Comparison of ENCODE assay signal across 8 cellular contexts in the genomic region with DNA sequence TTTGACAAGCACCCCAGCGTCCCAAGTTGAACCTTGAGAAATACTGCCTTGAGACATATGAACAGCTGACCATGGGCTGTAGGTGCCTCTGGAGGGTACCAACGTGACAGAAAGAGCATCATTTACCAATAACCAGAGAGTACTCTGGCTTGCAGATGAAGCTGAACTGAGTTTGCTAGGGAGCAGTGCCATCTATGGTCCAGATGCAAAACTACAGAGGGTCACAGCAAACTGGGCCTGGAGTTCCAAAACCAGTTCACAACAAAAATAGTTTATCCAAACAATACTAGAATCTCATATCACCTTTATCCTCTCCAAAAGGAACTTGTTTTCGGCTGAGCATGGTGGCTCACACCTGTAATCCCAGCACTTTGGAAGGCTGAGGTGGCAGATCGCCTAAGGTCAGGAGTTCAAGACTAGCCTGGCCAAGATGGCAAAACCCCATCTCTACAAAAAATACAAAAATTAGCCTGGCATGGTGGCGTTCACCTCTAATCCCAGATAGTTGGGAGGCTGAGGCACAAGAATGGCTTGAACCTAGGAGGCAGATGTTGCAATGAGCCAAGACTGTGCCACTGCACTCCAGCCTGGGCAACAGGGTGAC.
DNase-seq lines count a peak whose midpoint lies in the region; ATAC-seq, FAIRE-seq and TF ChIP-seq lines count a peak whose summit lies in the region.

No MANE protein-coding gene starts in this region.

- no peaks in the 10 kb centered on the region for H3K9me2 ChIP-seq in hepatocyte (replicated peaks; ENCODE audit: insufficient read depth)

- H3K27me3 ChIP-seq in hepatocyte: no peaks in the 10 kb centered on the region

- no peaks in the 10 kb centered on the region for H4K20me1 ChIP-seq in hepatocyte (ENCODE audit: insufficient read depth, poor library complexity, severe bottlenecking)

- WGBS in hepatocyte (ENCODE audit: low lambda C conversion rate, missing lambda C conversion rate): 76% methylated on average over 5 of the region's 5 CpGs

- FAIRE-seq in RCC 7860 (lab: Jason Lieb, UNC): no peak

- no peak for ATAC-seq in HG02981 (IDR thresholded peaks at IDR 0.05; ENCODE audit: unreplicated experiment)

- H3K9me3 ChIP-seq in hepatocyte (ENCODE audit: low read depth): no peaks in the 10 kb centered on the region

- no peak overlapping the region for H3K4me2 ChIP-seq in hepatocyte

- H3K4me1 ChIP-seq in hepatocyte (ENCODE audit: insufficient read depth): no peaks in the 10 kb centered on the region

- H3K79me2 ChIP-seq in hepatocyte: no peaks in the 10 kb centered on the region

- in situ Hi-C loops in astrocyte of the cerebellum (cut with HindIII; ENCODE audit: low sequenced_read_pairs): no loop called here

- H3K4me3 ChIP-seq in astrocyte of the cerebellum (ENCODE audit: low read depth, low read length) (no peak overlapping the region), hepatocyte (no peak overlapping the region)

- TF ChIP-seq CTCF in astrocyte of the cerebellum (IDR thresholded peaks at IDR 0.05; ENCODE audit: low read depth, low read length, missing control alignments): peak; percentile 90
- TF ChIP-seq CTCF in hepatocyte (IDR thresholded peaks at IDR 0.05; ENCODE audit: poor library complexity): peak; percentile 69

- no peak overlapping the region for H3K27ac ChIP-seq in hepatocyte

- no peak overlapping the region for H2AFZ ChIP-seq in hepatocyte

- peak; percentile 9 for DNase-seq in CMK (ENCODE audit: low read depth)
- peak; percentile 31 for DNase-seq in H4 (ENCODE audit: low spot score)
- DNase-seq in RPMI8226: peak; percentile 28
- peak; percentile 49 for DNase-seq in astrocyte of the cerebellum (ENCODE audit: low read depth)
- DNase-seq in hepatocyte (ENCODE audit: low spot score): peak; percentile 63
- DNase-seq in smooth muscle cell of the brain vasculature (ENCODE audit: low read depth, low spot score): peak; percentile 17
- DNase-seq in RCC 7860 (ENCODE audit: low spot score): no peak

- H3K36me3 ChIP-seq in hepatocyte (replicated peaks; ENCODE audit: insufficient read depth, low read depth): no peaks in the 10 kb centered on the region
